Comparison of ENCODE assay signal across 16 cellular contexts in the genomic region with DNA sequence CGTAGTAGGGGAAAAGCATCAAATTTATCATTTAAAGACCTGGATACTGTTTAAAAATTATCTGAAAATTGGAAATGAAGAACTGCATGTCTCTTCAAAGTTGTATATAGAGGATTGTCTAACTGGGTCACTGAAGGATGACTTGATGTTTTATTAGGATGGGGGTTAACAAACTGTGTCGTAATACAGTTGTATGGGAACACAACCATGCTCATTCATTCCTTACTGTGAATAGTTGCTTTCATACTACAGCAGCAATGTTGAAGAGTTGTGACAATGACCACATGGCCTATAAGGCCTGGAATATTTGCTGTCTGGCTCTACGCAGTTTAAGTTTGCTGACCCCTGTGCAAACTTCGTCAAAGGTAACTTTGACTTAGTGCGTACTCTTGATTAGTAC. TPM values are rescaled to one million over a fixed set of nuclear protein-coding genes. Genes with fewer than 3 reads are reported as not detected.
DNase-seq lines count a peak whose midpoint lies in the region; ATAC-seq, FAIRE-seq and TF ChIP-seq lines count a peak whose summit lies in the region.
"Had no signal": no experiment of that assay in that cellular context is flagged by ENCODE, and none has a peak within 500 bp of the region (broad histone marks: within the 10 kb centered on the region; RNA-seq: fewer than 3 reads in every experiment).

No MANE protein-coding gene starts in this region.

- H3K4me2 ChIP-seq in HepG2 (ENCODE audit: low read depth, low read length) (no peak overlapping the region), mesenchymal stem cell (ENCODE audit: low read length, poor library complexity, severe bottlenecking) (no peak overlapping the region), PC-3 (ENCODE audit: low read length) (no peak overlapping the region)
- H3K4me2 ChIP-seq: BLaER1 had no signal

- H3K27ac ChIP-seq in HepG2 (ENCODE audit: extremely low read length, insufficient read depth, low read length) (no peak overlapping the region), right lobe of liver (no peak overlapping the region), mesenchymal stem cell (ENCODE audit: low read length, poor library complexity, severe bottlenecking) (no peak overlapping the region), PC-3 (ENCODE audit: low read length) (no peak overlapping the region)
- H3K27ac ChIP-seq: BLaER1 had no signal

- H3K9ac ChIP-seq in HepG2 (ENCODE audit: insufficient read depth, low read depth, low read length) (no peak overlapping the region), mesenchymal stem cell (ENCODE audit: low read length) (no peak overlapping the region), PC-3 (ENCODE audit: low read length) (no peak overlapping the region)
- H3K9ac ChIP-seq: BLaER1 had no signal

- H3K14ac ChIP-seq in mesenchymal stem cell (ENCODE audit: low read length in 2 of 2) = no peak overlapping the region

- no peak overlapping the region for H2AFZ ChIP-seq in HepG2 (ENCODE audit: low read length)
- H2AFZ ChIP-seq in mesenchymal stem cell (ENCODE audit: low read depth, low read length) = no peak overlapping the region
- H2AFZ ChIP-seq in PC-3 (ENCODE audit: low read length) = no peak overlapping the region

- H2AK5ac ChIP-seq in mesenchymal stem cell (ENCODE audit: low read length, severe bottlenecking) = no peak overlapping the region

- H3K4ac ChIP-seq in mesenchymal stem cell (ENCODE audit: low read depth in 1 of 2, low read length in 2 of 2) = no peak overlapping the region

- peaks cover 15% of the 10 kb centered on the region for H3K4me1 ChIP-seq in HepG2 (ENCODE audit: insufficient read depth, low read length)
- H3K4me1 ChIP-seq in right lobe of liver = no peaks in the 10 kb centered on the region
- H3K4me1 ChIP-seq in mesenchymal stem cell (ENCODE audit: control insufficient read depth, insufficient read depth, low read depth, low read length) = peaks cover 2% of the 10 kb centered on the region
- peaks cover 16% of the 10 kb centered on the region; the same call in 1 of the 2 replicates for H3K4me1 ChIP-seq in PC-3 (ENCODE audit: insufficient read depth, low read length)
- H3K4me1 ChIP-seq: BLaER1 had no signal

- no peaks in the 10 kb centered on the region for H3F3A ChIP-seq in PC-3 (ENCODE audit: low read length, unreplicated experiment)

- POLR2A ChIA-PET in HepG2 (lab: Yijun Ruan, JAX) = no interaction called here
- POLR2A ChIA-PET in PC-3 (lab: Charles Lee; ENCODE audit: unreplicated experiment) = no interaction called here

- DNase-seq in HepG2 (ENCODE audit: low spot score) (peak; percentile 61), right lobe of liver (no peak), fibroblast of villous mesenchyme (ENCODE audit: low read depth) (peak; percentile 44), mesenchymal stem cell (peak; percentile 26), middle frontal gyrus (ENCODE audit: extremely low spot score, low spot score) (no peak), PC-3 (no peak)
- DNase-seq: 8988T; CD4-positive, alpha-beta memory T cell; DMS79; GDM1; H9 had no signal

- H3K4me3 ChIP-seq in HepG2 (replicated peaks in 1 of 3; ENCODE audit: insufficient read depth in 1 of 3, low read depth in 2 of 3, low read length in 3 of 3) (no peak overlapping the region), right lobe of liver (no peak overlapping the region), fibroblast of villous mesenchyme (ENCODE audit: low read depth, low read length) (no peak overlapping the region), mesenchymal stem cell (ENCODE audit: insufficient read depth in 1 of 2, low read depth in 1 of 2, low read length in 2 of 2) (no peak overlapping the region), PC-3 (ENCODE audit: low read length) (no peak overlapping the region)
- H3K4me3 ChIP-seq: BLaER1, GM12878 had no signal

- TF ChIP-seq RAD21 in HepG2 (CRISPR knock-in tag; IDR thresholded peaks at IDR 0.05) = no peak

- H3K23ac ChIP-seq in mesenchymal stem cell (ENCODE audit: low read length in 2 of 2) = no peak overlapping the region

- H3K79me2 ChIP-seq in HepG2 (ENCODE audit: insufficient read depth, low read length) = no peaks in the 10 kb centered on the region
- no peaks in the 10 kb centered on the region for H3K79me2 ChIP-seq in PC-3 (ENCODE audit: low read length)

- no peak overlapping the region for H2BK120ac ChIP-seq in mesenchymal stem cell (ENCODE audit: low read depth, low read length)

- no TSS peak for BruUV-seq in HepG2 (replicated peaks; lab: Mats Ljungman, UMichigan)
- no TSS peak for BruUV-seq in PC-3 (replicated peaks; lab: Mats Ljungman, UMichigan)

- H4K91ac ChIP-seq in mesenchymal stem cell (ENCODE audit: low read length) = no peak overlapping the region

- 64% methylated on average over 5 of the region's 5 CpGs for WGBS in HepG2 (ENCODE audit: low lambda C conversion rate)
- whole genome bisulfite sequencing in right lobe of liver (ENCODE audit: insufficient coverage, low coverage, low lambda C conversion rate, missing lambda C conversion rate) = 93% methylated on average over 5 of the region's 5 CpGs
- 100% methylated on average over 4 of the region's 5 CpGs for WGBS in mesenchymal stem cell

- CTCF ChIA-PET in HepG2 (lab: Yijun Ruan, JAX; ENCODE audit: low intra/inter-chr PET ratio, low total read pairs) = no interaction called here
- CTCF ChIA-PET in PC-3 (lab: Charles Lee) = no interaction called here

- H3K79me1 ChIP-seq in mesenchymal stem cell (replicated peaks; ENCODE audit: low read length, poor library complexity, severe bottlenecking) = peaks cover 2% of the 10 kb centered on the region

- in situ Hi-C loops in HepG2 (cut with HindIII; ENCODE audit: extremely low pct_ligation_motif_present, low pct_unique_long_range_greater_than_20kb) = loop anchor here (10.0 kb wide), 1 partner anchor 767 kb away; no protein-coding TSS in a partner anchor

- H3K9me2 ChIP-seq in PC-3 (replicated peaks; ENCODE audit: low read length) = no peaks in the 10 kb centered on the region

- TF ChIP-seq POLR2A in HepG2 (IDR thresholded peaks at IDR 0.05; ENCODE audit: insufficient read depth in 1 of 2, low read depth in 2 of 2, low read length in 2 of 2) = no peak
- no peak for TF ChIP-seq POLR2A in right lobe of liver (IDR thresholded peaks at IDR 0.05)

- no peak overlapping the region for H2BK5ac ChIP-seq in mesenchymal stem cell (ENCODE audit: low read depth, low read length, poor library complexity, severe bottlenecking)

- ATAC-seq in HepG2 (peak; percentile 35; the same call in 1 of the 3 replicates), right lobe of liver (no peak), esophagus mucosa (no peak), GM21423 (IDR thresholded peaks at IDR 0.05; ENCODE audit: unreplicated experiment) (no peak), PC-3 (no peak)
- ATAC-seq: GM12878 had no signal

- H3K36me3 ChIP-seq in HepG2 (replicated peaks in 1 of 2; ENCODE audit: control insufficient read depth in 1 of 2, insufficient read depth in 2 of 2, low read length in 2 of 2) = peaks cover 0 to 6% of the 10 kb centered on the region in 2 experiments; a peak in 2 of 5 replicates
- H3K36me3 ChIP-seq in right lobe of liver = no peaks in the 10 kb centered on the region
- peaks cover 4 to 6% of the 10 kb centered on the region in 2 experiments for H3K36me3 ChIP-seq in mesenchymal stem cell (ENCODE audit: control insufficient read depth in 1 of 2, insufficient read depth in 2 of 2, low read depth in 1 of 2, low read length in 2 of 2)
- H3K36me3 ChIP-seq in PC-3 (ENCODE audit: low read depth, low read length) = no peaks in the 10 kb centered on the region

- H4K20me1 ChIP-seq in HepG2 (ENCODE audit: insufficient read depth, low read length) (no peaks in the 10 kb centered on the region; the same call in 1 of the 2 replicates), PC-3 (ENCODE audit: low read length) (no peaks in the 10 kb centered on the region)
- H4K20me1 ChIP-seq: BLaER1 had no signal

- no peaks in the 10 kb centered on the region for H3K9me3 ChIP-seq in HepG2 (ENCODE audit: low read length)
- no peaks in the 10 kb centered on the region for H3K9me3 ChIP-seq in right lobe of liver
- no peaks in the 10 kb centered on the region for H3K9me3 ChIP-seq in mesenchymal stem cell (ENCODE audit: control insufficient read depth, low read length)
- H3K9me3 ChIP-seq in PC-3 (ENCODE audit: low read length) = no peaks in the 10 kb centered on the region
- H3K9me3 ChIP-seq: BLaER1 had no signal

- no peak overlapping the region for H4K8ac ChIP-seq in mesenchymal stem cell (ENCODE audit: low read length)

- no peak overlapping the region for H2BK12ac ChIP-seq in mesenchymal stem cell (ENCODE audit: low read length in 2 of 2)

- no peak for TF ChIP-seq CTCF in HepG2 (CRISPR knock-in tag; IDR thresholded peaks at IDR 0.05)
- no peak for TF ChIP-seq CTCF in right lobe of liver (IDR thresholded peaks at IDR 0.05)
- TF ChIP-seq CTCF in fibroblast of villous mesenchyme (IDR thresholded peaks at IDR 0.05; ENCODE audit: insufficient read depth, low read depth, low read length) = no peak
- TF ChIP-seq CTCF in PC-3 (conservative IDR thresholded peaks at IDR 0.05; ENCODE audit: low read depth, low read length) = no peak

- intact Hi-C loops in HepG2 (cut with micrococcal nuclease; ENCODE audit: unreplicated experiment) = no loop called here
- intact Hi-C loops in right lobe of liver (cut with DNase I) = no loop called here
- intact Hi-C loops in PC-3 (cut with micrococcal nuclease) = no loop called here

- H3K27me3 ChIP-seq in HepG2 (ENCODE audit: control insufficient read depth in 1 of 2, insufficient read depth in 2 of 2, low read length in 2 of 2) (no peaks in the 10 kb centered on the region), right lobe of liver (no peaks in the 10 kb centered on the region), mesenchymal stem cell (ENCODE audit: control insufficient read depth in 1 of 2, insufficient read depth in 1 of 2, low read length in 2 of 2) (no peaks in the 10 kb centered on the region), PC-3 (ENCODE audit: low read length) (no peaks in the 10 kb centered on the region)
- H3K27me3 ChIP-seq: BLaER1 had no signal

- no peak overlapping the region for H3K18ac ChIP-seq in mesenchymal stem cell (ENCODE audit: low read depth in 1 of 2, low read length in 2 of 2)

- FAIRE-seq in HepG2 (lab: Jason Lieb, UNC) = no peak
- FAIRE-seq: GM12878, H1 had no signal

- no peak; a peak in 1 of 4 replicates for TF ChIP-seq EP300 in HepG2 (IDR thresholded peaks at IDR 0.05; ENCODE audit: low read depth in 2 of 2, low read length in 2 of 2)
- no peak for TF ChIP-seq EP300 in HepG2 (CRISPR knock-in tag; IDR thresholded peaks at IDR 0.05; ENCODE audit: borderline replicate concordance)

- H2BK15ac ChIP-seq in mesenchymal stem cell (ENCODE audit: low read depth, poor library complexity, severe bottlenecking) = no peak overlapping the region

RNA-seq across cellular contexts. Expression of a gene that starts 38.3 kb away (rescaled TPM):
- 13.1 and 14.5 TPM in 2 replicates for total RNA-seq in HepG2 (2016; rRNA removed; fragmentation: Illumina TruSeq; extraction: Trizol)
- total RNA-seq in HepG2 (2016; cell fraction: cytosol; rRNA removed; fragmentation: Illumina TruSeq; extraction: Trizol; ENCODE audit: low read depth) = 14.6 and 14.8 TPM in 2 replicates
- 12.6 and 14.3 TPM in 2 replicates for total RNA-seq in HepG2 (2016; cell fraction: insoluble cytoplasmic fraction; rRNA removed; fragmentation: Illumina TruSeq; extraction: Trizol)
- 16.4 and 17.5 TPM in 2 replicates for total RNA-seq in HepG2 (2016; cell fraction: membrane; rRNA removed; fragmentation: Illumina TruSeq; extraction: Trizol)
- 5.5 and 6.1 TPM in 2 replicates for total RNA-seq in HepG2 (2016; cell fraction: nucleus; rRNA removed; fragmentation: Illumina TruSeq; extraction: Trizol)
- 3.4 and 4.5 TPM in 2 replicates for polyA plus RNA-seq in HepG2 (2011; rRNA removed)
- polyA plus RNA-seq in HepG2 (2011; cell fraction: cytosol; rRNA removed) = 2.4 and 3.4 TPM in 2 replicates
- 0.63 and 1.1 TPM in 2 replicates for polyA plus RNA-seq in HepG2 (2011; cell fraction: nucleus; rRNA removed)
- polyA plus RNA-seq in HepG2 (2012) = 6.8 and 7.0 TPM in 2 replicates
- 18.5 and 18.8 TPM in 2 replicates for polyA plus RNA-seq in HepG2 (2016; cell fraction: cytosol; fragmentation: Illumina TruSeq; extraction: Trizol; ENCODE audit: low read depth)
- polyA plus RNA-seq in HepG2 (2016; cell fraction: insoluble cytoplasmic fraction; fragmentation: Illumina TruSeq; extraction: Trizol; ENCODE audit: low read depth) = 15.6 and 17.9 TPM in 2 replicates
- polyA plus RNA-seq in HepG2 (2016; cell fraction: membrane; fragmentation: Illumina TruSeq; extraction: Trizol; ENCODE audit: low read depth) = 15.9 and 16.3 TPM in 2 replicates
- 8.7 and 9.1 TPM in 2 replicates for polyA plus RNA-seq in HepG2 (2016; cell fraction: nucleus; fragmentation: Illumina TruSeq; extraction: Trizol; ENCODE audit: insufficient read depth, low read depth)
- 1.1 and 2.3 TPM in 2 replicates for polyA minus RNA-seq in HepG2 (2011; rRNA and poly(A)+ RNA removed; ENCODE audit: low replicate concordance)
- 1.8 and 2.5 TPM in 2 replicates for polyA minus RNA-seq in HepG2 (2011; cell fraction: cytosol; rRNA and poly(A)+ RNA removed)
- 2.0 and 2.2 TPM in 2 replicates for polyA minus RNA-seq in HepG2 (2011; cell fraction: nucleus; rRNA and poly(A)+ RNA removed)
- total RNA-seq in right lobe of liver = 10 to 100 TPM; 20.6 to 42.6 (median 25.1) TPM
- total RNA-seq in fibroblast of villous mesenchyme = 7.1 and 8.2 TPM in 2 replicates
- 8.3 TPM for polyA plus RNA-seq in mesenchymal stem cell (2013, experiment 1 of 2)
- 8.8 TPM for polyA plus RNA-seq in mesenchymal stem cell (2013, experiment 2 of 2)
- 9.7 TPM for total RNA-seq in esophagus mucosa
- 14.8 and 16.6 TPM in 2 replicates for total RNA-seq in PC-3 (2014; rRNA removed)

Comparison
In these comparisons a context has a peak if more than half of its experiments do, and no peak if none do; other contexts are left out.
1. DNase-seq: peak in HepG2 (single experiment), fibroblast of villous mesenchyme (single experiment) and mesenchymal stem cell (single experiment); none in right lobe of liver (0 of 3), middle frontal gyrus (single experiment) and PC-3 (single experiment).